8 cellular contexts compared by ENCODE assay signal in the genomic region with DNA sequence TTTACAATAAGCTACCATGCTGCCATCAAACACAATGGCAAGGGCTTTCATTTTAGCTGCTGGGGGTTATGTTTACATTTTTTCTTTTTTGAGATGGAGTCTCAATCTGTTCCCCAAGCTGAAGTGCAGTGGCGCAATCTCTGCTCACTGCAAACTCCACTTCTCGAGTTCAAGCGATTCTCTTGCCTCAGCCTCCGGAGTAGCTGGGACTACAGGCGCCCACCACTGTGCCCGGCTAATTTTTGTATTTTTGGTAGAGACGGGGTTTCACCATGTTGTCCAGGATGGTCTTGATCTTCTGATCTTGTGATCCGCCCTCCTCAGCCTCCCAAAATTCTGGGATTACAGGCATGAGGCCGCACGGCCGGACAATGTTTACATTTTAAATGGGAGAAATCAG. TPM values are rescaled to one million over a fixed set of nuclear protein-coding genes. Genes with fewer than 3 reads are reported as not detected.
DNase-seq lines count a peak whose midpoint lies in the region; ATAC-seq and TF ChIP-seq lines count a peak whose summit lies in the region.
"Not testable (repeated sequence)": the region's sequence is repeated elsewhere in the genome, so short reads cannot be mapped to it uniquely, and the experiment has no call there.

No MANE protein-coding gene starts in this region.

- not testable (repeated sequence) for H4K20me1 ChIP-seq in hepatocyte (ENCODE audit: insufficient read depth, poor library complexity, severe bottlenecking)

- not testable (repeated sequence) for H3K9me3 ChIP-seq in SJCRH30 (replicated peaks); hepatocyte (ENCODE audit: low read depth)

- not testable (repeated sequence) for TF ChIP-seq CTCF in AG10803 (conservative IDR thresholded peaks at IDR 0.05; ENCODE audit: low read length); HFF-Myc (IDR thresholded peaks at IDR 0.05; ENCODE audit: low read depth, low read length, missing control alignments); hepatocyte (IDR thresholded peaks at IDR 0.05; ENCODE audit: poor library complexity); natural killer cell (IDR thresholded peaks at IDR 0.05)

- 75% methylated on average over 11 of the region's 11 CpGs for WGBS in hepatocyte (ENCODE audit: low lambda C conversion rate, missing lambda C conversion rate)

- H3K36me3 ChIP-seq in SJCRH30: peaks cover 46% of the 10 kb centered on the region
- H3K36me3 ChIP-seq in hepatocyte (replicated peaks; ENCODE audit: insufficient read depth, low read depth): not testable (repeated sequence)

- H3K79me2 ChIP-seq in hepatocyte: peaks cover 28% of the 10 kb centered on the region

- H3K4me2 ChIP-seq in hepatocyte: peak overlapping the region; percentile 90

- CTCF ChIA-PET in activated naive CD4-positive, alpha-beta T cell treated with anti-CD3 and anti-CD28 coated beads for 36 hours (lab: Charles Lee): interaction anchor here (1.0 to 1.5 kb wide), 2 partner anchors 9 to 36 kb away, joined by 3 to 5 read pairs; no protein-coding TSS in a partner anchor

- H3K27me3 ChIP-seq in SJCRH30, hepatocyte: not testable (repeated sequence)

- H3K4me1 Mint-ChIP-seq in activated naive CD4-positive, alpha-beta T cell treated with anti-CD3 and anti-CD28 coated beads for 36 hours (ENCODE audit: low read depth): peaks cover 34% of the 10 kb centered on the region
- H3K4me1 Mint-ChIP-seq in dendritic cell treated with granulocyte-macrophage colony-stimulating factor and Interleukin-4, amounts not matched to agents 40 ng/mL and 50 ng/mL, for 4 days (ENCODE audit: low read depth): peaks cover 83% of the 10 kb centered on the region
- peaks cover 33 to 45% of the 10 kb centered on the region in 2 donors for H3K4me1 Mint-ChIP-seq in natural killer cell

- not testable (repeated sequence) for DNase-seq in AG10803 (ENCODE audit: low read depth); HFF-Myc (ENCODE audit: extremely low read depth, low read depth); SJCRH30; activated naive CD4-positive, alpha-beta T cell treated with anti-CD3 and anti-CD28 coated beads for 36 hours; hepatocyte (ENCODE audit: low spot score); natural killer cell
- peak; percentile 24 for DNase-seq in stimulated activated CD8-positive, alpha-beta memory T cell treated with anti-CD3 and anti-CD28 coated beads, Interleukin-4, amount 100 ng/mL, for 48 hours

- not testable (repeated sequence) for ATAC-seq in natural killer cell

- H3K27me3 Mint-ChIP-seq in activated naive CD4-positive, alpha-beta T cell treated with anti-CD3 and anti-CD28 coated beads for 36 hours (ENCODE audit: low read depth); dendritic cell treated with granulocyte-macrophage colony-stimulating factor and Interleukin-4, amounts not matched to agents 40 ng/mL and 50 ng/mL, for 4 days; natural killer cell (ENCODE audit: low read depth in 2 of 2): not testable (repeated sequence)

- peak overlapping the region; percentile 97 for H3K4me3 Mint-ChIP-seq in activated naive CD4-positive, alpha-beta T cell treated with anti-CD3 and anti-CD28 coated beads for 36 hours
- H3K4me3 Mint-ChIP-seq in dendritic cell treated with granulocyte-macrophage colony-stimulating factor and Interleukin-4, amounts not matched to agents 40 ng/mL and 50 ng/mL, for 4 days: peak overlapping the region; percentile 97
- peak overlapping the region; percentile 95 for H3K4me3 Mint-ChIP-seq in natural killer cell

- not testable (repeated sequence) for H3K9me2 ChIP-seq in hepatocyte (replicated peaks; ENCODE audit: insufficient read depth)

- not testable (repeated sequence) for H3K4me1 ChIP-seq in SJCRH30; hepatocyte (ENCODE audit: insufficient read depth)

- H3K36me3 Mint-ChIP-seq in activated naive CD4-positive, alpha-beta T cell treated with anti-CD3 and anti-CD28 coated beads for 36 hours (ENCODE audit: low read depth): peaks cover 36% of the 10 kb centered on the region
- peaks cover 85% of the 10 kb centered on the region for H3K36me3 Mint-ChIP-seq in dendritic cell treated with granulocyte-macrophage colony-stimulating factor and Interleukin-4, amounts not matched to agents 40 ng/mL and 50 ng/mL, for 4 days (ENCODE audit: low read depth)
- peaks cover 15% of the 10 kb centered on the region for H3K36me3 Mint-ChIP-seq in natural killer cell

- H3K27ac ChIP-seq in SJCRH30: not testable (repeated sequence)
- H3K27ac ChIP-seq in hepatocyte: peak overlapping the region; percentile 84

- peak overlapping the region; percentile 87 for H3K27ac Mint-ChIP-seq in activated naive CD4-positive, alpha-beta T cell treated with anti-CD3 and anti-CD28 coated beads for 36 hours
- peak overlapping the region; percentile 92 for H3K27ac Mint-ChIP-seq in dendritic cell treated with granulocyte-macrophage colony-stimulating factor and Interleukin-4, amounts not matched to agents 40 ng/mL and 50 ng/mL, for 4 days
- H3K27ac Mint-ChIP-seq in natural killer cell: peak overlapping the region; percentile 91 to 95

- not testable (repeated sequence) for H2AFZ ChIP-seq in hepatocyte

- peak overlapping the region; percentile 94 for H3K4me3 ChIP-seq in AG10803 (ENCODE audit: low read length)
- peak overlapping the region; percentile 97 for H3K4me3 ChIP-seq in HFF-Myc (replicated peaks; ENCODE audit: low read depth, low read length)
- peak overlapping the region; percentile 83 for H3K4me3 ChIP-seq in SJCRH30
- peak overlapping the region; percentile 94 for H3K4me3 ChIP-seq in hepatocyte

- intact Hi-C loops in activated naive CD4-positive, alpha-beta T cell treated with anti-CD3 and anti-CD28 coated beads for 36 hours (cut with micrococcal nuclease): loop anchor here (5.0 kb wide), 1 partner anchor 152 kb away; no protein-coding TSS in a partner anchor
- intact Hi-C loops in dendritic cell treated with granulocyte-macrophage colony-stimulating factor and Interleukin-4, amounts not matched to agents 40 ng/mL and 50 ng/mL, for 4 days (cut with micrococcal nuclease); natural killer cell (cut with micrococcal nuclease): not testable (repeated sequence)

- H3K9me3 Mint-ChIP-seq in activated naive CD4-positive, alpha-beta T cell treated with anti-CD3 and anti-CD28 coated beads for 36 hours; dendritic cell treated with granulocyte-macrophage colony-stimulating factor and Interleukin-4, amounts not matched to agents 40 ng/mL and 50 ng/mL, for 4 days; natural killer cell: not testable (repeated sequence)

RNA-seq across cellular contexts. Expression of a gene that starts 1.1 kb away (rescaled TPM):
- total RNA-seq in SJCRH30 (2014; rRNA removed; shearing (Covaris generic)): 27.8 and 29.2 TPM in 2 replicates
- 10 to 100 TPM; 13.6 to 13.8 TPM for total RNA-seq in activated naive CD4-positive, alpha-beta T cell treated with anti-CD3 and anti-CD28 coated beads for 36 hours
- total RNA-seq in hepatocyte: 20.2 and 23.4 TPM in 2 replicates
- polyA plus RNA-seq in hepatocyte: 22.9 and 24.3 TPM in 2 replicates
- total RNA-seq in natural killer cell: 10 to 100 TPM; 13.8 to 23.5 (median 21.3) TPM

RNA-seq across cellular contexts. Expression of a gene that starts 13.0 kb away (rescaled TPM):
- total RNA-seq in SJCRH30 (2014; rRNA removed; shearing (Covaris generic)): 60.2 and 71.8 TPM in 2 replicates
- total RNA-seq in activated naive CD4-positive, alpha-beta T cell treated with anti-CD3 and anti-CD28 coated beads for 36 hours: 10 to 100 TPM; 18.4 to 21.5 TPM
- 15.3 and 18.8 TPM in 2 replicates for total RNA-seq in hepatocyte
- 18.7 and 23.4 TPM in 2 replicates for polyA plus RNA-seq in hepatocyte
- total RNA-seq in natural killer cell: 10 to 100 TPM; 23.8 to 37.0 (median 28.1) TPM

RNA-seq across cellular contexts. Expression of a gene that starts 13.1 kb away (rescaled TPM):
- total RNA-seq in SJCRH30 (2014; rRNA removed; shearing (Covaris generic)): 3,575 and 3,860 TPM in 2 replicates
- total RNA-seq in activated naive CD4-positive, alpha-beta T cell treated with anti-CD3 and anti-CD28 coated beads for 36 hours: 1,000 to 10,000 TPM; 3,985 to 4,111 TPM
- total RNA-seq in hepatocyte (2,138 and 2,226 TPM in 2 replicates), natural killer cell (1,000 to 10,000 TPM; 1,409 to 1,616 (median 1,600) TPM)
- polyA plus RNA-seq in hepatocyte: 377 and 404 TPM in 2 replicates

RNA-seq across cellular contexts. Expression of a gene that starts 21.4 kb away (rescaled TPM):
- total RNA-seq in SJCRH30 (2014; rRNA removed; shearing (Covaris generic)): 19.0 and 19.3 TPM in 2 replicates
- total RNA-seq in activated naive CD4-positive, alpha-beta T cell treated with anti-CD3 and anti-CD28 coated beads for 36 hours: 10 to 100 TPM; 24.9 to 27.8 TPM
- total RNA-seq in hepatocyte (33.9 and 37.4 TPM in 2 replicates), natural killer cell (10 to 100 TPM; 35.6 to 44.4 (median 37.2) TPM)
- 76.5 and 83.9 TPM in 2 replicates for polyA plus RNA-seq in hepatocyte

RNA-seq across cellular contexts. Expression of a gene that starts 21.5 kb away (rescaled TPM):
- total RNA-seq in SJCRH30 (2014; rRNA removed; shearing (Covaris generic)): 34.7 and 36.2 TPM in 2 replicates
- 10 to 100 TPM; 15.0 to 16.2 TPM for total RNA-seq in activated naive CD4-positive, alpha-beta T cell treated with anti-CD3 and anti-CD28 coated beads for 36 hours
- 13.2 and 13.6 TPM in 2 replicates for total RNA-seq in hepatocyte
- polyA plus RNA-seq in hepatocyte: 22.9 and 25.5 TPM in 2 replicates
- 10 to 100 TPM; 14.3 to 14.9 (median 14.7) TPM for total RNA-seq in natural killer cell
